ENCODE assay signal across 20 cellular contexts in the genomic region with DNA sequence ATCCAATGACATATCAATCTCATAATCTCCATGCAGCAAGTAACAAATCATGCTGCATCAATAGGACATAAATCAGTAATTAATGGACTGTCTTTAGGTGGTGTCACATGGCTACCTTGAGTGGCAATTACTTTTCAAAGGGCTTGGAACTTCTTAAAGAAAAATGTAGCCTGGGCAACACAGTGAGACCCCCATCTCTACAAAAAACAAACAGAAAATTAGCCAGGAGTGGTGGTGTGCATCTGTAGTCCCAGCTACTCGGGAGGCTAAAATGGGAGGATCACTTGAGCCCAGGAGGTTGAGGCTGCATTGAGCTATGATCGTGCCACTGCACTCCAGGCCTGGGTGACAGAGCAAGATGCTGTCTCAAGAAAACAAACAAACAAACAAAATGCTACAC.
"Had no signal": no experiment of that assay in that cellular context is flagged by ENCODE, and none has a peak within 500 bp of the region (broad histone marks: within the 10 kb centered on the region; RNA-seq: fewer than 3 reads in every experiment).

No MANE protein-coding gene starts in this region.

- H3K27ac ChIP-seq: brain microvascular endothelial cell, neural progenitor cell, sigmoid colon had no signal

- H3K9me3 Mint-ChIP-seq: activated CD4-positive, alpha-beta memory T cell treated with anti-CD3 and anti-CD28 coated beads, Interleukin-2, amount 10 ng/mL, durations not matched to agents 7 days and 5 days; activated naive CD4-positive, alpha-beta T cell treated with anti-CD3 and anti-CD28 coated beads for 36 hours; activated T-cell treated with anti-CD3 and anti-CD28 coated beads, Interleukin-2, amount 50 U/mL, for 24 hours; activated T-helper 2 cell treated with anti-CD3 and anti-CD28 coated beads, Interferon-gamma antibody, Interleukin-2, Interleukin-4, amounts not matched to agents 10 μg/mL and 5 μg/mL and 100 μg/mL, durations not matched to agents 14 hours and 24 hours and 36 hours; naive B cell; neural progenitor cell; stimulated activated naive B cell treated with anti-CD40 and anti-IgM and Interleukin-4, amounts not matched to agents 10 μg/mL and 1 μg/mL and 100 μg/mL, for 72 hours had no signal

- H3K4me3 Mint-ChIP-seq: activated CD4-positive, alpha-beta memory T cell treated with anti-CD3 and anti-CD28 coated beads, Interleukin-2, amount 10 ng/mL, durations not matched to agents 7 days and 5 days; activated naive CD4-positive, alpha-beta T cell treated with anti-CD3 and anti-CD28 coated beads for 36 hours; activated T-cell treated with anti-CD3 and anti-CD28 coated beads, Interleukin-2, amount 50 U/mL, for 24 hours; naive B cell; neural progenitor cell; stimulated activated naive B cell treated with anti-CD40 and anti-IgM and Interleukin-4, amounts not matched to agents 10 μg/mL and 1 μg/mL and 100 μg/mL, for 72 hours had no signal

- H3K4me3 ChIP-seq: esophagus muscularis mucosa, neural progenitor cell, sigmoid colon, tibial nerve had no signal

- ATAC-seq: left lobe of liver; stimulated activated naive B cell treated with anti-CD40 and anti-IgM and Interleukin-4, amounts not matched to agents 10 μg/mL and 1 μg/mL and 100 μg/mL, for 72 hours had no signal

- H3K9me3 ChIP-seq: esophagus muscularis mucosa, sigmoid colon, SK-N-SH, tibial nerve had no signal

- H3K27me3 Mint-ChIP-seq: activated CD4-positive, alpha-beta memory T cell treated with anti-CD3 and anti-CD28 coated beads, Interleukin-2, amount 10 ng/mL, durations not matched to agents 7 days and 5 days; activated T-cell treated with anti-CD3 and anti-CD28 coated beads, Interleukin-2, amount 50 U/mL, for 24 hours; naive B cell; stimulated activated naive B cell treated with anti-CD40 and anti-IgM and Interleukin-4, amounts not matched to agents 10 μg/mL and 1 μg/mL and 100 μg/mL, for 72 hours had no signal

- H3K27ac Mint-ChIP-seq: activated CD4-positive, alpha-beta memory T cell treated with anti-CD3 and anti-CD28 coated beads, Interleukin-2, amount 10 ng/mL, durations not matched to agents 7 days and 5 days; activated naive CD4-positive, alpha-beta T cell treated with anti-CD3 and anti-CD28 coated beads for 36 hours; activated T-cell treated with anti-CD3 and anti-CD28 coated beads, Interleukin-2, amount 50 U/mL, for 24 hours; activated T-helper 2 cell treated with anti-CD3 and anti-CD28 coated beads, Interferon-gamma antibody, Interleukin-2, Interleukin-4, amounts not matched to agents 10 μg/mL and 5 μg/mL and 100 μg/mL, durations not matched to agents 14 hours and 24 hours and 36 hours; naive B cell; neural progenitor cell had no signal

- H3K36me3 ChIP-seq: brain microvascular endothelial cell, neural progenitor cell had no signal

- H3K36me3 Mint-ChIP-seq: naive B cell had no signal

- H3K27me3 ChIP-seq: brain microvascular endothelial cell, esophagus muscularis mucosa, neural progenitor cell, sigmoid colon, tibial nerve had no signal

- DNase-seq: activated CD4-positive, alpha-beta memory T cell treated with anti-CD3 and anti-CD28 coated beads, Interleukin-2, amount 10 ng/mL, durations not matched to agents 7 days and 5 days; activated CD4-positive, alpha-beta T cell treated with anti-CD3 and anti-CD28 coated beads for 48 hours; activated CD4-positive, CD25-positive, alpha-beta regulatory T cell; activated naive CD4-positive, alpha-beta T cell treated with anti-CD3 and anti-CD28 coated beads for 36 hours; brain microvascular endothelial cell; central memory CD4-positive, alpha-beta T cell; effector CD4-positive, alpha-beta T cell; hypothalamus; islet precursor cell; mammary epithelial cell; naive B cell; sigmoid colon; SK-N-SH; stimulated activated naive B cell treated with anti-CD40 and anti-IgM and Interleukin-4, amounts not matched to agents 10 μg/mL and 1 μg/mL and 100 μg/mL, for 72 hours had no signal
